Comparison of ENCODE assay signal across 39 cellular contexts in genomic region chr19:4586691-4587090, GRCh38. TPM values are rescaled to one million over a fixed set of nuclear protein-coding genes. Genes with fewer than 3 reads are reported as not detected.
"Had no signal": no experiment of that assay in that cellular context is flagged by ENCODE, and none has a peak within 500 bp of the region (broad histone marks: within the 10 kb centered on the region; RNA-seq: fewer than 3 reads in every experiment).

No MANE protein-coding gene starts in this region.

- H3K27ac ChIP-seq: brain microvascular endothelial cell, SJCRH30, SK-N-MC, WERI-Rb-1 had no signal

- H3K9me3 ChIP-seq: SJCRH30 had no signal

- DNase-seq: activated CD4-positive, alpha-beta T cell treated with anti-CD3 and anti-CD28 coated beads for 1 hour; activated CD4-positive, alpha-beta T cell treated with anti-CD3 and anti-CD28 coated beads, Interleukin-2, amount 10 ng/mL, durations not matched to agents 24 days and 14 days; activated CD4-positive, alpha-beta T cell treated with anti-CD3 and anti-CD28 coated beads, Interleukin-2, amount 50 U/mL, for 4 hours; activated CD4-positive, CD25-positive, alpha-beta regulatory T cell; activated CD8-positive, alpha-beta T cell treated with anti-CD3 and anti-CD28 coated beads for 36 hours; activated effector memory CD4-positive, alpha-beta T cell treated with anti-CD3 and anti-CD28 coated beads, Interleukin-2, amount 50 U/mL, for 16 hours; activated naive CD4-positive, alpha-beta T cell; activated naive CD4-positive, alpha-beta T cell treated with anti-CD3 and anti-CD28 coated beads, Interleukin-2, amount 50 U/mL, for 16 hours; activated naive CD8-positive, alpha-beta T cell treated with anti-CD3 and anti-CD28 coated beads for 36 hours; activated T-cell treated with anti-CD3 and anti-CD28 coated beads, Interleukin-2, amount 50 U/mL, for 1 hour; activated T-cell treated with anti-CD3 and anti-CD28 coated beads, Interleukin-2, amount 50 U/mL, for 72 hours; amniotic stem cell; aorta; brain microvascular endothelial cell; central memory CD4-positive, alpha-beta T cell; MM.1S; MV-4-11; NCI-H1092; NCI-H146; NCI-H187; NCI-H2029 treated with DMSO at 0.1 percent for 48 hours; NCI-H2107; NCI-H2171; NCI-H510A; NCI-H526; NCI-H748 treated with DMSO at 0.1 percent for 48 hours; NK-92 treated with Interleukin-12 subunit alpha and Interleukin-12 subunit beta, amount 100 ng/mL, for 24 hours; SHP77; SJCRH30; T1000; WERI-Rb-1 had no signal

- H3K4me3 ChIP-seq: SJCRH30, SK-N-MC had no signal

- ATAC-seq: activated CD8-positive, alpha-beta T cell treated with anti-CD3 and anti-CD28 coated beads for 36 hours; activated T-cell treated with anti-CD3 and anti-CD28 coated beads, Interleukin-2, amount 50 U/mL, for 72 hours; activated T-helper 17 cell treated with anti-CD3 and anti-CD28 coated beads, Interleukin-2, amount 50 U/mL, for 72 hours; Panc1 had no signal

- H3K27me3 ChIP-seq: SJCRH30 had no signal

- H3K36me3 ChIP-seq: brain microvascular endothelial cell, SJCRH30, WERI-Rb-1 had no signal

RNA-seq across cellular contexts. Expression of gene SEMA6B, which starts 27.2 kb away (rescaled TPM):
- total RNA-seq: activated CD4-positive, alpha-beta T cell treated with anti-CD3 and anti-CD28 coated beads, Interleukin-2, amount 10 ng/mL, durations not matched to agents 24 days and 14 days; activated CD8-positive, alpha-beta memory T cell treated with anti-CD3 and anti-CD28 coated beads for 36 hours; activated CD8-positive, alpha-beta T cell treated with anti-CD3 and anti-CD28 coated beads for 36 hours; activated naive CD8-positive, alpha-beta T cell treated with anti-CD3 and anti-CD28 coated beads for 36 hours; T-helper 1 cell treated with Interleukin-12 subunit alpha and Interleukin-12 subunit beta and Interleukin-4 antibody, amounts not matched to agents 30 ng/mL and 1 ng/mL, for 36 hours; T-helper 2 cell treated with Interferon-gamma antibody and Interleukin-4, amounts not matched to agents 100 ng/mL and 5 ng/mL, for 36 hours had no signal

RNA-seq across cellular contexts. Expression of gene LRG1, which starts 46.9 kb away (rescaled TPM):
- total RNA-seq: LHCN-M2, RPMI7951 had no signal

RNA-seq across cellular contexts. Expression of gene PLIN5, which starts 51.7 kb away (rescaled TPM):
- total RNA-seq: activated CD4-positive, alpha-beta T cell treated with anti-CD3 and anti-CD28 coated beads, Interleukin-2, amount 10 ng/mL, durations not matched to agents 24 days and 14 days; activated CD8-positive, alpha-beta memory T cell treated with anti-CD3 and anti-CD28 coated beads for 36 hours; RPMI7951; T-helper 1 cell treated with Interleukin-12 subunit alpha and Interleukin-12 subunit beta and Interleukin-4 antibody, amounts not matched to agents 30 ng/mL and 1 ng/mL, for 36 hours; T-helper 2 cell treated with Interferon-gamma antibody and Interleukin-4, amounts not matched to agents 100 ng/mL and 5 ng/mL, for 36 hours had no signal
